ENCODE assay signal across 8 cellular contexts in genomic region chr14:73886449-73887115, GRCh38. TPM values are rescaled to one million over a fixed set of nuclear protein-coding genes. Genes with fewer than 3 reads are reported as not detected.
DNase-seq lines count a peak whose midpoint lies in the region; ATAC-seq and TF ChIP-seq lines count a peak whose summit lies in the region.

A gene with protein sequence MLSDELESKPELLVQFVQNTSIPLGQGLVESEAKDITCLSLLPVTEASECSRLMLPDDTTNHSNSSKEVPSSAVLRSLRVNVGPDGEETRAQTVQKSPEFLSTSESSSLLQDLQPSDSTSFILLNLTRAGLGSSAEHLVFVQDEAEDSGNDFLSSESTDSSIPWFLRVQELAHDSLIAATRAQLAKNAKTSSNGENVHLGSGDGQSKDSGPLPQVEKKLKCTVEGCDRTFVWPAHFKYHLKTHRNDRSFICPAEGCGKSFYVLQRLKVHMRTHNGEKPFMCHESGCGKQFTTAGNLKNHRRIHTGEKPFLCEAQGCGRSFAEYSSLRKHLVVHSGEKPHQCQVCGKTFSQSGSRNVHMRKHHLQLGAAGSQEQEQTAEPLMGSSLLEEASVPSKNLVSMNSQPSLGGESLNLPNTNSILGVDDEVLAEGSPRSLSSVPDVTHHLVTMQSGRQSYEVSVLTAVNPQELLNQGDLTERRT (plus strand): TSS chr14:73886859. CDS start chr14:73892176, 5,317 bp downstream.

- intact Hi-C loops in transverse colon (cut with DNase I; ENCODE audit: low total_unique reads): no loop called here

- H3K27ac ChIP-seq in cardiac muscle cell (peak within 1 kb of the TSS; percentile 92), trophoblast cell (ENCODE audit: low read depth, low read length) (peak within 1 kb of the TSS; percentile 93), transverse colon (peak within 1 kb of the TSS; percentile 92 to 97 (median 95))

- peaks cover 11% of the 10 kb centered on the region for H3K36me3 ChIP-seq in adipocyte (ENCODE audit: control insufficient read depth, insufficient read depth, low read length, severe bottlenecking)
- no peaks in the 10 kb centered on the region for H3K36me3 ChIP-seq in cardiac muscle cell
- H3K36me3 ChIP-seq in trophoblast cell (ENCODE audit: control insufficient read depth in 1 of 2, insufficient read depth in 2 of 2, low read length in 2 of 2): no peaks in the 10 kb centered on the region
- no peaks in the 10 kb centered on the region for H3K36me3 ChIP-seq in transverse colon

- in situ Hi-C loops in transverse colon (cut with MboI; ENCODE audit: low pct_ligation_motif_present in 1 of 4, low pct_unique_long_range_greater_than_20kb in 1 of 4, low sequenced_read_pairs in 3 of 4): no loop called here

- no peak for TF ChIP-seq EP300 in transverse colon (IDR thresholded peaks at IDR 0.05; ENCODE audit: low read depth)

- peak within 1 kb of the TSS; percentile 97 for H4K8ac ChIP-seq in trophoblast cell (ENCODE audit: low read depth, low read length)

- H3K9me3 ChIP-seq in adipocyte (ENCODE audit: control insufficient read depth, low read length): no peaks in the 10 kb centered on the region
- H3K9me3 ChIP-seq in cardiac muscle cell (ENCODE audit: low read depth): no peaks in the 10 kb centered on the region
- no peaks in the 10 kb centered on the region for H3K9me3 ChIP-seq in trophoblast cell (ENCODE audit: insufficient read depth, low read depth, low read length)
- H3K9me3 ChIP-seq in transverse colon: no peaks in the 10 kb centered on the region

- no peak within 1 kb of the TSS for H3K23ac ChIP-seq in trophoblast cell (ENCODE audit: low read length)

- peak within 1 kb of the TSS; percentile 86 for H4K91ac ChIP-seq in trophoblast cell (ENCODE audit: low read depth, low read length)

- peak within 1 kb of the TSS; percentile 98 for H4K12ac ChIP-seq in trophoblast cell (ENCODE audit: low read depth, low read length)

- peak; percentile 87 for TF ChIP-seq POLR2A in transverse colon (IDR thresholded peaks at IDR 0.05)

- no peaks in the 10 kb centered on the region for H3K27me3 ChIP-seq in adipocyte (replicated peaks; ENCODE audit: control insufficient read depth, insufficient read depth, low read length)
- H3K27me3 ChIP-seq in cardiac muscle cell: no peaks in the 10 kb centered on the region
- H3K27me3 ChIP-seq in trophoblast cell (ENCODE audit: insufficient read depth, low read length): no peaks in the 10 kb centered on the region
- no peaks in the 10 kb centered on the region for H3K27me3 ChIP-seq in transverse colon

- WGBS in trophoblast cell (ENCODE audit: extremely low coverage, insufficient coverage, insufficient read length): no CpG with 5 or more reads among the region's 58 CpGs
- WGBS in transverse colon (ENCODE audit: low coverage in 1 of 2), 2 donors: 0 to 1% methylated on average over 9 to 13 of the region's 58 CpGs

- peaks cover 10% of the 10 kb centered on the region for H3K79me1 ChIP-seq in trophoblast cell (ENCODE audit: low read length)

- H3K4me3 ChIP-seq in GM12875 (ENCODE audit: low read depth, low read length) (peak within 1 kb of the TSS; percentile 85), adipocyte (ENCODE audit: low read length) (peak within 1 kb of the TSS; percentile 96), cardiac muscle cell (peak within 1 kb of the TSS; percentile 77), trophoblast cell (ENCODE audit: low read depth, low read length) (peak within 1 kb of the TSS; percentile 86), transverse colon (peak within 1 kb of the TSS; percentile 72 to 94 (median 85))

- H2BK5ac ChIP-seq in trophoblast cell (ENCODE audit: low read depth, low read length, poor library complexity): peak within 1 kb of the TSS; percentile 78

- peaks cover 32% of the 10 kb centered on the region for H3K4me1 ChIP-seq in adipocyte (ENCODE audit: control insufficient read depth, insufficient read depth, low read length)
- H3K4me1 ChIP-seq in cardiac muscle cell (ENCODE audit: low read depth): peaks cover 16% of the 10 kb centered on the region
- H3K4me1 ChIP-seq in trophoblast cell (ENCODE audit: control insufficient read depth in 1 of 2, insufficient read depth in 2 of 2, low read length in 2 of 2): peaks cover 0 to 3% of the 10 kb centered on the region in 2 experiments
- H3K4me1 ChIP-seq in transverse colon: peaks cover 6 to 30% (median 23%) of the 10 kb centered on the region in 4 donors

- peak within 1 kb of the TSS; percentile 53 for H3K4ac ChIP-seq in trophoblast cell (ENCODE audit: low read depth, low read length)

- peak within 1 kb of the TSS; percentile 87 for H2AFZ ChIP-seq in trophoblast cell (ENCODE audit: insufficient read depth, low read length, poor library complexity)

- peak; percentile 70 for DNase-seq in NCI-H1436 (lab: John Stamatoyannopoulos, UW)
- DNase-seq in T follicular helper cell (ENCODE audit: low read depth): peak; percentile 74
- peak; percentile 98 for DNase-seq in adipocyte (ENCODE audit: low read depth)
- DNase-seq in cardiac muscle cell (ENCODE audit: low read depth in 1 of 2, low spot score in 1 of 2): peak; percentile 95 to 99
- DNase-seq in trophoblast cell: peak; percentile 96 to 97
- DNase-seq in transverse colon: peak; percentile 94

- peak within 1 kb of the TSS; percentile 80 for H2BK120ac ChIP-seq in trophoblast cell (ENCODE audit: insufficient read depth, low read length, poor library complexity)

- H2AK5ac ChIP-seq in trophoblast cell (ENCODE audit: low read length): peak within 1 kb of the TSS; percentile 79

- peak within 1 kb of the TSS; percentile 26 for H2BK12ac ChIP-seq in trophoblast cell (ENCODE audit: low read length)

- H3K9ac ChIP-seq in adipocyte (ENCODE audit: low read length): peak within 1 kb of the TSS; percentile 97
- H3K9ac ChIP-seq in trophoblast cell (ENCODE audit: low read length): peak within 1 kb of the TSS; percentile 96

- ATAC-seq in HG02798 (IDR thresholded peaks at IDR 0.05; ENCODE audit: poor library complexity, unreplicated experiment): peak; percentile 99

- TF ChIP-seq CTCF in GM12875 (IDR thresholded peaks at IDR 0.05; ENCODE audit: borderline replicate concordance, insufficient read depth, low read depth, low read length) (no peak), cardiac muscle cell (IDR thresholded peaks at IDR 0.05; ENCODE audit: low read depth, low read length) (no peak), transverse colon (IDR thresholded peaks at IDR 0.05) (no peak)

- peak within 1 kb of the TSS; percentile 88 for H3K14ac ChIP-seq in trophoblast cell (ENCODE audit: low read length)

- peaks cover 9% of the 10 kb centered on the region for H3K79me2 ChIP-seq in trophoblast cell (ENCODE audit: control insufficient read depth, insufficient read depth, low read length, poor library complexity)

- peak within 1 kb of the TSS; percentile 71 for H3K4me2 ChIP-seq in trophoblast cell (ENCODE audit: low read length)

- H3K18ac ChIP-seq in trophoblast cell (ENCODE audit: low read length): peak within 1 kb of the TSS; percentile 80

RNA-seq across cellular contexts. Expression of the gene that starts here (rescaled TPM):
- total RNA-seq in cardiac muscle cell: 29.9 and 32.1 TPM in 2 replicates
- polyA plus RNA-seq in cardiac muscle cell: 32.9 and 39.0 TPM in 2 replicates
- polyA plus RNA-seq in trophoblast cell (2013): 27.0 and 27.9 TPM in 2 replicates
- 100 to 1,000 TPM in 1 of 4 donors, 10 to 100 TPM in 3; 33.2 to 104 (median 45.9) TPM for total RNA-seq in transverse colon

Comparison
In these comparisons a context has a peak if more than half of its experiments do, and no peak if none do; other contexts are left out.
1. Peak in every context shown above with its lines: DNase-seq, ATAC-seq, H3K4me3 ChIP-seq and H3K27ac ChIP-seq.